Comparison of ENCODE assay signal across 37 cellular contexts in the genomic region with DNA sequence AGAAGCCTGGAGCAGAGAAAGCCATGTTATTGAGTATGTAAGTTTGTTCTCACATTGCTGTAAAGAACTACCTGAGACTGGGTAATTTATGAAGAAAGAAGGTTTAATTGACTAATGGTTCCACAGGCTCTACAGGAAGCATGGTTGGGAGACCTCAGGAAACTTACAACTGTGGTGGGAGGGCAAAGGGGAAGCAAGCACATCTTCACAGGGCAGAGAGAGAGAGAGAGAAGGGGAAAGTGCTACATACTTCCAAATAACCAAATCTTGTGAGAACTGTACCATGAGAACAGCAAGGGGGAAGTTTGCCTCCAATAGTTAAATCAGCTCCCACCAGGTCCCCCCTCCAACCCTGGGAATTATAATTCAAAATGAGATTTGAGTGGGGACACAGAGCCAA.
"Had no signal": no experiment of that assay in that cellular context is flagged by ENCODE, and none has a peak within 500 bp of the region (broad histone marks: within the 10 kb centered on the region; RNA-seq: fewer than 3 reads in every experiment).

No MANE protein-coding gene starts in this region.

- H3K4me3 Mint-ChIP-seq: activated CD4-positive, alpha-beta memory T cell treated with anti-CD3 and anti-CD28 coated beads for 36 hours; activated CD4-positive, alpha-beta T cell treated with anti-CD3 and anti-CD28 coated beads, Interleukin-2, amount 10 ng/mL, durations not matched to agents 24 days and 14 days; activated CD8-positive, alpha-beta memory T cell treated with anti-CD3 and anti-CD28 coated beads, Interleukin-2, amount 10 ng/mL, durations not matched to agents 7 days and 5 days; activated CD8-positive, alpha-beta T cell treated with anti-CD3 and anti-CD28 coated beads, Interleukin-2, amount 10 ng/mL, durations not matched to agents 7 days and 5 days; activated naive CD4-positive, alpha-beta T cell treated with anti-CD3 and anti-CD28 coated beads, Interleukin-2, amount 10 ng/mL, durations not matched to agents 7 days and 5 days; activated naive CD8-positive, alpha-beta T cell treated with anti-CD3 and anti-CD28 coated beads for 36 hours; activated T-cell treated with anti-CD3 and anti-CD28 coated beads, Interleukin-2, amount 50 U/mL, for 24 hours; activated T-helper 17 cell treated with anti-CD3 and anti-CD28 coated beads, Interleukin-2, amount 50 U/mL, for 72 hours; brain; central memory CD8-positive, alpha-beta T cell; T-helper 1 cell treated with Interleukin-12 subunit alpha and Interleukin-12 subunit beta and Interleukin-4 antibody, amounts not matched to agents 30 μg/mL and 1 μg/mL, for 36 hours; T-helper 2 cell treated with Interferon-gamma antibody and Interleukin-4, amounts not matched to agents 5 μg/mL and 100 μg/mL, for 36 hours; WTC11 had no signal

- H3K36me3 ChIP-seq: adrenal gland, cardiac muscle cell, colonic mucosa, WERI-Rb-1 had no signal

- DNase-seq: activated CD4-positive, alpha-beta memory T cell treated with anti-CD3 and anti-CD28 coated beads for 36 hours; activated CD4-positive, alpha-beta T cell treated with anti-CD3 and anti-CD28 coated beads for 1 hour; activated CD4-positive, alpha-beta T cell treated with anti-CD3 and anti-CD28 coated beads for 4 hours; activated CD4-positive, alpha-beta T cell treated with anti-CD3 and anti-CD28 coated beads, Interleukin-2, amount 10 ng/mL, durations not matched to agents 24 days and 14 days; activated CD4-positive, alpha-beta T cell treated with anti-CD3 and anti-CD28 coated beads, Interleukin-2, amount 50 U/mL, for 1 hour; activated CD4-positive, alpha-beta T cell treated with anti-CD3 and anti-CD28 coated beads, Interleukin-2, amount 50 U/mL, for 4 hours; activated CD4-positive, CD25-positive, alpha-beta regulatory T cell; activated CD8-positive, alpha-beta memory T cell treated with anti-CD3 and anti-CD28 coated beads for 24 hours; activated CD8-positive, alpha-beta memory T cell treated with anti-CD3 and anti-CD28 coated beads, Interleukin-2, amount 10 ng/mL, durations not matched to agents 7 days and 5 days; activated CD8-positive, alpha-beta memory T cell treated with anti-CD3 and anti-CD28 coated beads, Interleukin-2, amount 50 U/mL, for 48 hours; activated CD8-positive, alpha-beta T cell treated with anti-CD3 and anti-CD28 coated beads, Interleukin-2, amount 10 ng/mL, durations not matched to agents 7 days and 5 days; activated effector memory CD4-positive, alpha-beta T cell treated with anti-CD3 and anti-CD28 coated beads, Interleukin-2, amount 50 U/mL, for 16 hours; activated gamma-delta T cell treated with Interleukin-2 at 50 U/mL for 16 hours; activated naive CD4-positive, alpha-beta T cell treated with anti-CD3 and anti-CD28 coated beads, Interleukin-2, amount 10 ng/mL, durations not matched to agents 7 days and 5 days; activated naive CD4-positive, alpha-beta T cell treated with Interleukin-2 at 50 U/mL for 16 hours; activated naive CD8-positive, alpha-beta T cell treated with anti-CD3 and anti-CD28 coated beads for 36 hours; activated T-cell treated with anti-CD3 and anti-CD28 coated beads, Interleukin-2, amount 50 U/mL, for 24 hours; activated T-cell treated with anti-CD3 and anti-CD28 coated beads, Interleukin-2, amount 50 U/mL, for 48 hours; adrenal gland; amniotic stem cell; aorta; caudate nucleus; cerebellar nuclear complex; colonic mucosa; T-helper 1 cell; T-helper 2 cell; T-helper 9 cell; WERI-Rb-1 had no signal

- ATAC-seq: activated CD4-positive, CD25-positive, alpha-beta regulatory T cell treated with anti-CD3 and anti-CD28 coated beads, Interleukin-2, amount 50 U/mL, for 24 hours; activated CD8-positive, alpha-beta memory T cell treated with anti-CD3 and anti-CD28 coated beads, Interleukin-2, amount 10 ng/mL, durations not matched to agents 7 days and 5 days; activated CD8-positive, alpha-beta T cell treated with anti-CD3 and anti-CD28 coated beads, Interleukin-2, amount 10 ng/mL, durations not matched to agents 7 days and 5 days; activated naive CD4-positive, alpha-beta T cell treated with anti-CD3 and anti-CD28 coated beads, Interleukin-2, amount 50 U/mL, for 72 hours; activated T-helper 17 cell treated with anti-CD3 and anti-CD28 coated beads, Interleukin-2, amount 50 U/mL, for 72 hours; WTC11 had no signal

- H3K27me3 ChIP-seq: adrenal gland, cardiac muscle cell, colonic mucosa had no signal

- H3K27ac Mint-ChIP-seq: activated CD4-positive, alpha-beta memory T cell treated with anti-CD3 and anti-CD28 coated beads for 36 hours; activated CD4-positive, alpha-beta T cell treated with anti-CD3 and anti-CD28 coated beads, Interleukin-2, amount 10 ng/mL, durations not matched to agents 24 days and 14 days; activated CD8-positive, alpha-beta memory T cell treated with anti-CD3 and anti-CD28 coated beads, Interleukin-2, amount 10 ng/mL, durations not matched to agents 7 days and 5 days; activated CD8-positive, alpha-beta T cell treated with anti-CD3 and anti-CD28 coated beads, Interleukin-2, amount 10 ng/mL, durations not matched to agents 7 days and 5 days; activated naive CD4-positive, alpha-beta T cell treated with anti-CD3 and anti-CD28 coated beads, Interleukin-2, amount 10 ng/mL, durations not matched to agents 7 days and 5 days; activated naive CD8-positive, alpha-beta T cell treated with anti-CD3 and anti-CD28 coated beads for 36 hours; activated T-cell treated with anti-CD3 and anti-CD28 coated beads, Interleukin-2, amount 50 U/mL, for 24 hours; activated T-helper 17 cell treated with anti-CD3 and anti-CD28 coated beads, Interleukin-2, amount 50 U/mL, for 72 hours; brain; T-helper 1 cell treated with Interleukin-12 subunit alpha and Interleukin-12 subunit beta and Interleukin-4 antibody, amounts not matched to agents 30 μg/mL and 1 μg/mL, for 36 hours; T-helper 2 cell treated with Interferon-gamma antibody and Interleukin-4, amounts not matched to agents 5 μg/mL and 100 μg/mL, for 36 hours; WTC11 had no signal

- H3K4me1 Mint-ChIP-seq: activated CD4-positive, alpha-beta T cell treated with anti-CD3 and anti-CD28 coated beads, Interleukin-2, amount 10 ng/mL, durations not matched to agents 24 days and 14 days; activated CD8-positive, alpha-beta memory T cell treated with anti-CD3 and anti-CD28 coated beads, Interleukin-2, amount 10 ng/mL, durations not matched to agents 7 days and 5 days; activated naive CD4-positive, alpha-beta T cell treated with anti-CD3 and anti-CD28 coated beads, Interleukin-2, amount 10 ng/mL, durations not matched to agents 7 days and 5 days; activated naive CD8-positive, alpha-beta T cell treated with anti-CD3 and anti-CD28 coated beads for 36 hours; activated T-helper 17 cell treated with anti-CD3 and anti-CD28 coated beads, Interleukin-2, amount 50 U/mL, for 72 hours; central memory CD8-positive, alpha-beta T cell had no signal

- H3K4me1 ChIP-seq: adrenal gland, colonic mucosa had no signal

- H3K9me3 ChIP-seq: adrenal gland, colonic mucosa had no signal

- H3K9me3 Mint-ChIP-seq: activated CD4-positive, alpha-beta memory T cell treated with anti-CD3 and anti-CD28 coated beads for 36 hours; activated naive CD4-positive, alpha-beta T cell treated with anti-CD3 and anti-CD28 coated beads, Interleukin-2, amount 10 ng/mL, durations not matched to agents 7 days and 5 days; activated T-cell treated with anti-CD3 and anti-CD28 coated beads, Interleukin-2, amount 50 U/mL, for 24 hours; activated T-helper 17 cell treated with anti-CD3 and anti-CD28 coated beads, Interleukin-2, amount 50 U/mL, for 72 hours; T-helper 1 cell treated with Interleukin-12 subunit alpha and Interleukin-12 subunit beta and Interleukin-4 antibody, amounts not matched to agents 30 μg/mL and 1 μg/mL, for 36 hours; T-helper 2 cell treated with Interferon-gamma antibody and Interleukin-4, amounts not matched to agents 5 μg/mL and 100 μg/mL, for 36 hours had no signal

- H3K27me3 Mint-ChIP-seq: activated CD4-positive, alpha-beta memory T cell treated with anti-CD3 and anti-CD28 coated beads for 36 hours; activated CD4-positive, alpha-beta T cell treated with anti-CD3 and anti-CD28 coated beads, Interleukin-2, amount 10 ng/mL, durations not matched to agents 24 days and 14 days; activated CD8-positive, alpha-beta memory T cell treated with anti-CD3 and anti-CD28 coated beads, Interleukin-2, amount 10 ng/mL, durations not matched to agents 7 days and 5 days; activated naive CD4-positive, alpha-beta T cell treated with anti-CD3 and anti-CD28 coated beads, Interleukin-2, amount 10 ng/mL, durations not matched to agents 7 days and 5 days; activated naive CD8-positive, alpha-beta T cell treated with anti-CD3 and anti-CD28 coated beads for 36 hours; activated T-cell treated with anti-CD3 and anti-CD28 coated beads, Interleukin-2, amount 50 U/mL, for 24 hours; central memory CD8-positive, alpha-beta T cell had no signal

- H3K27ac ChIP-seq: adrenal gland, cardiac muscle cell, colonic mucosa, WERI-Rb-1 had no signal

- H3K4me3 ChIP-seq: adrenal gland, cardiac muscle cell, colonic mucosa had no signal

- H3K36me3 Mint-ChIP-seq: activated CD4-positive, alpha-beta memory T cell treated with anti-CD3 and anti-CD28 coated beads for 36 hours; activated CD8-positive, alpha-beta memory T cell treated with anti-CD3 and anti-CD28 coated beads, Interleukin-2, amount 10 ng/mL, durations not matched to agents 7 days and 5 days; activated naive CD4-positive, alpha-beta T cell treated with anti-CD3 and anti-CD28 coated beads, Interleukin-2, amount 10 ng/mL, durations not matched to agents 7 days and 5 days; activated naive CD8-positive, alpha-beta T cell treated with anti-CD3 and anti-CD28 coated beads for 36 hours had no signal
